In the genomic region with DNA sequence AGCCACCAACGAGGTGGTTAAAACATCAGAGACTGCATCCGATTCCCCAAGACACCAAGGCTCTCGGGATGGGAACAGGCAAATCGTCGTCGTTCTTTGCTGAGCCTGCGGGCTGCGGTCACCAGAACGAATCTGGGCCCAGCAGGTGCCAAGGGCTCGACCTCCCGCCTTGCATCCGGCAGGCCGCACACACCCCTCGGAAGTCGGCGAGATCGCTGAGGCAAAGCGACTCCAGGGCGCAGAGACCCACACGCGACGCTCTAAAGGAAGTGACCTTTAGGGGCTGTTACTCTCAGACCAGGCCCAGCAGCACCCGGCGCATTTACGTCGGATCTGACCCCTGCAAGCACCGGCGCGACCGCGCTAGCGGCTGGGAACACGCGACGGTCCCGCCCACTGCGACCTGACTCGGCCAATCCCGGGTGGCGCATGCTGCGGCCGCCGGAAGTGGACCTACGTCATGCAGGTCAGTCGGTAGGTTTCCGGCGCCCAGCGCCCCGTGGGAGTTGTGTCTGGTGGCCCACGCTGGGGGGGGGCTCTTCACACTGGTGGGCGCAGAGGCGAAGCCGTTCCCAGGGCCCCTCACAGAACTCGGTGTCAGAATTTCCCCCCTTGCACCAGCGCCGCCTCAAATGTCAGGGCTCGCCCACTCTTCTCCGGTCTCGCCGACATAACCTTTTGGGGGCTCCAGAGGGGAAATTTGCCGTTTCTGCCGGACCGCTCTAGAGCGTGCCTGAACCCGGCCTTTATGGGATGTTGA, we compare ENCODE assay signal across 8 cellular contexts. TPM values are rescaled to one million over a fixed set of nuclear protein-coding genes. Genes with fewer than 3 reads are reported as not detected.
A peak's percentile ranks its signal among the peaks of the same experiment; 100 is the strongest.
DNase-seq lines count a peak whose midpoint lies in the region; ATAC-seq and TF ChIP-seq lines count a peak whose summit lies in the region.

No MANE protein-coding gene starts in this region.

- no peaks in the 10 kb centered on the region for H4K20me1 ChIP-seq in KMS-11 (ENCODE audit: insufficient read depth)

- no peaks in the 10 kb centered on the region for H3K36me3 ChIP-seq in KMS-11 (ENCODE audit: insufficient read depth)
- H3K36me3 ChIP-seq in SJSA1: no peaks in the 10 kb centered on the region

- no peak overlapping the region for H3K4me3 ChIP-seq in KMS-11 (IDR thresholded peaks at IDR 0.05; ENCODE audit: insufficient read depth, low read depth, low read length)
- peak overlapping the region; percentile 44 for H3K4me3 ChIP-seq in SJSA1

- H3K9me3 ChIP-seq in SJSA1 (replicated peaks): no peaks in the 10 kb centered on the region

- H3K27ac ChIP-seq in KMS-11 (no peak overlapping the region; the same call in 1 of the 2 replicates), SJSA1 (peak overlapping the region; percentile 73)

- TF ChIP-seq CTCF in KMS-11 (conservative IDR thresholded peaks at IDR 0.05; ENCODE audit: low read depth, low read length) (no peak), type B pancreatic cell (conservative IDR thresholded peaks at IDR 0.05) (no peak)

- H3K27me3 ChIP-seq in KMS-11 (ENCODE audit: insufficient read depth, low read depth) (no peaks in the 10 kb centered on the region), SJSA1 (replicated peaks) (no peaks in the 10 kb centered on the region)

- intact Hi-C loops in activated naive CD4-positive, alpha-beta T cell treated with anti-CD3 and anti-CD28 coated beads for 36 hours (cut with micrococcal nuclease): no loop called here

- no peak overlapping the region; the same call in 1 of the 2 replicates for H3K9ac ChIP-seq in KMS-11

- DNase-seq in DMS53 (lab: John Stamatoyannopoulos, UW) (peak; percentile 98), SJSA1 (ENCODE audit: low read depth in 1 of 2, low spot score in 2 of 2) (peak; percentile 55 to 81), germinal center (ENCODE audit: low spot score) (peak; percentile 77), pons (ENCODE audit: low spot score) (peak; percentile 95), type B pancreatic cell (ENCODE audit: extremely low spot score, unreplicated experiment) (no peak)
- peak; percentile 85 for DNase-seq in activated naive CD4-positive, alpha-beta T cell treated with anti-CD3 and anti-CD28 coated beads for 36 hours

- H3K27ac Mint-ChIP-seq in activated naive CD4-positive, alpha-beta T cell treated with anti-CD3 and anti-CD28 coated beads for 36 hours: peak overlapping the region; percentile 95
- no peak overlapping the region for H3K27ac Mint-ChIP-seq in type B pancreatic cell

- H2AFZ ChIP-seq in KMS-11 (ENCODE audit: low read depth): peak overlapping the region; percentile 47

- peak overlapping the region; percentile 90 for H3K4me3 Mint-ChIP-seq in activated naive CD4-positive, alpha-beta T cell treated with anti-CD3 and anti-CD28 coated beads for 36 hours
- peak overlapping the region; percentile 31 for H3K4me3 Mint-ChIP-seq in type B pancreatic cell

- no peaks in the 10 kb centered on the region for H3K36me3 Mint-ChIP-seq in activated naive CD4-positive, alpha-beta T cell treated with anti-CD3 and anti-CD28 coated beads for 36 hours (ENCODE audit: low read depth)
- H3K36me3 Mint-ChIP-seq in type B pancreatic cell: no peaks in the 10 kb centered on the region

- no peaks in the 10 kb centered on the region for H3K9me3 Mint-ChIP-seq in activated naive CD4-positive, alpha-beta T cell treated with anti-CD3 and anti-CD28 coated beads for 36 hours
- peaks cover 4% of the 10 kb centered on the region for H3K9me3 Mint-ChIP-seq in type B pancreatic cell

- CTCF ChIA-PET in activated naive CD4-positive, alpha-beta T cell treated with anti-CD3 and anti-CD28 coated beads for 36 hours (lab: Charles Lee): no interaction called here

- no peaks in the 10 kb centered on the region for H3K27me3 Mint-ChIP-seq in activated naive CD4-positive, alpha-beta T cell treated with anti-CD3 and anti-CD28 coated beads for 36 hours (ENCODE audit: low read depth)
- H3K27me3 Mint-ChIP-seq in type B pancreatic cell: peaks cover 7% of the 10 kb centered on the region

- peak overlapping the region; percentile 54; the same call in 1 of the 2 replicates for H3K4me2 ChIP-seq in KMS-11

- peak; percentile 94 for ATAC-seq in GM21529 (IDR thresholded peaks at IDR 0.05; ENCODE audit: unreplicated experiment)

- no peaks in the 10 kb centered on the region for H3K4me1 ChIP-seq in KMS-11 (ENCODE audit: low read depth, poor library complexity, severe bottlenecking)
- peaks cover 10% of the 10 kb centered on the region for H3K4me1 ChIP-seq in SJSA1 (replicated peaks)

- peaks cover 40% of the 10 kb centered on the region for H3K4me1 Mint-ChIP-seq in activated naive CD4-positive, alpha-beta T cell treated with anti-CD3 and anti-CD28 coated beads for 36 hours (ENCODE audit: low read depth)
- no peaks in the 10 kb centered on the region for H3K4me1 Mint-ChIP-seq in type B pancreatic cell (ENCODE audit: unreplicated experiment)

- no peaks in the 10 kb centered on the region for H3K79me2 ChIP-seq in KMS-11 (ENCODE audit: insufficient read depth, low read depth)

RNA-seq across cellular contexts. Expression of a gene that starts 7.5 kb away (rescaled TPM):
- 436 and 479 TPM in 2 replicates for total RNA-seq in SJSA1 (2014; rRNA removed; shearing (Covaris generic))
- 100 to 1,000 TPM; 373 to 397 TPM for total RNA-seq in activated naive CD4-positive, alpha-beta T cell treated with anti-CD3 and anti-CD28 coated beads for 36 hours
- 206 and 279 TPM in 2 replicates for total RNA-seq in type B pancreatic cell (ENCODE audit: low replicate concordance)

RNA-seq across cellular contexts. Expression of a gene that starts 13.4 kb away (rescaled TPM):
- 3.4 and 5.6 TPM in 2 replicates for total RNA-seq in SJSA1 (2014; rRNA removed; shearing (Covaris generic))
- 10 to 100 TPM; 10.5 to 11.6 TPM for total RNA-seq in activated naive CD4-positive, alpha-beta T cell treated with anti-CD3 and anti-CD28 coated beads for 36 hours
- 0.39 and 3.8 TPM in 2 replicates for total RNA-seq in type B pancreatic cell (ENCODE audit: low replicate concordance)
